In genomic region chr15:40331026-40331425, GRCh38 we compare ENCODE assay signal across 26 cellular contexts. TPM values are rescaled to one million over a fixed set of nuclear protein-coding genes. Genes with fewer than 3 reads are reported as not detected.
DNase-seq lines count a peak whose midpoint lies in the region; ATAC-seq, FAIRE-seq and TF ChIP-seq lines count a peak whose summit lies in the region.
"Had no signal": no experiment of that assay in that cellular context is flagged by ENCODE, and none has a peak within 500 bp of the region (broad histone marks: within the 10 kb centered on the region; RNA-seq: fewer than 3 reads in every experiment).

No MANE protein-coding gene starts in this region.

- H3K9me3 ChIP-seq in heart right ventricle, result no peaks in the 10 kb centered on the region
- no peaks in the 10 kb centered on the region for H3K9me3 ChIP-seq in endothelial cell of umbilical vein (replicated peaks; ENCODE audit: control insufficient read depth, insufficient read depth, low read length)
- H3K9me3 ChIP-seq: A549, colonic mucosa, mucosa of descending colon, testis had no signal

- no peaks in the 10 kb centered on the region for H3K27me3 Mint-ChIP-seq in osteocyte (ENCODE audit: unreplicated experiment)
- no peaks in the 10 kb centered on the region for H3K27me3 Mint-ChIP-seq in activated T-cell treated with anti-CD3 and anti-CD28 coated beads, Interleukin-2, amount 50 U/mL, for 4 hours (ENCODE audit: low read depth)
- H3K27me3 Mint-ChIP-seq: activated naive CD4-positive, alpha-beta T cell treated with anti-CD3 and anti-CD28 coated beads, Interleukin-2, amount 50 U/mL, for 24 hours; activated T-cell treated with anti-CD3 and anti-CD28 coated beads, Interleukin-2, amount 50 U/mL, for 24 hours had no signal

- BruUV-seq in endothelial cell of umbilical vein (replicated peaks; lab: Mats Ljungman, UMichigan), result no TSS peak

- H3K27ac ChIP-seq in heart right ventricle, result peak overlapping the region in 9 of 10 donors; percentile 45 to 99 (median 68)
- no peak overlapping the region for H3K27ac ChIP-seq in endothelial cell of umbilical vein (ENCODE audit: insufficient read depth, low read depth, low read length)
- H3K27ac ChIP-seq: A549, C4-2B, colonic mucosa, testis had no signal

- 91 to 92% methylated on average over 7 of the region's 7 CpGs for WGBS in heart right ventricle, 2 donors

- TF ChIP-seq CTCF in heart right ventricle (IDR thresholded peaks at IDR 0.05), result no peak
- no peak for TF ChIP-seq CTCF in endothelial cell of umbilical vein (IDR thresholded peaks at IDR 0.05; ENCODE audit: extremely low read depth in 1 of 2, insufficient read depth in 1 of 2, low read depth in 1 of 2, low read length in 2 of 2)
- no peak for TF ChIP-seq CTCF in osteocyte (IDR thresholded peaks at IDR 0.05)

- no peak for FAIRE-seq in endothelial cell of umbilical vein (lab: Jason Lieb, UNC)
- FAIRE-seq: A549, endometrium, HTR-8/SVneo had no signal

- no peaks in the 10 kb centered on the region for H3K9me1 ChIP-seq in endothelial cell of umbilical vein (replicated peaks; ENCODE audit: control insufficient read depth, extremely low read depth, insufficient read depth, low read length)

- H3K27me3 ChIP-seq in heart right ventricle (no peaks in the 10 kb centered on the region), endothelial cell of umbilical vein (ENCODE audit: control insufficient read depth in 2 of 2, insufficient read depth in 2 of 2, low read length in 2 of 2) (no peaks in the 10 kb centered on the region)
- H3K27me3 ChIP-seq: colonic mucosa, testis had no signal

- no peak for ATAC-seq in heart right ventricle
- no peak for ATAC-seq in activated T-cell treated with anti-CD3 and anti-CD28 coated beads, Interleukin-2, amount 50 U/mL, for 4 hours
- ATAC-seq: A549 had no signal

- H3K9ac ChIP-seq in endothelial cell of umbilical vein (replicated peaks; ENCODE audit: extremely low read depth, insufficient read depth, low read length), result no peak overlapping the region

- no peak overlapping the region for H2AFZ ChIP-seq in endothelial cell of umbilical vein (ENCODE audit: low read depth, low read length)

- peaks cover 4% of the 10 kb centered on the region for H3K36me3 Mint-ChIP-seq in osteocyte (ENCODE audit: unreplicated experiment)
- H3K36me3 Mint-ChIP-seq in activated T-cell treated with anti-CD3 and anti-CD28 coated beads, Interleukin-2, amount 50 U/mL, for 4 hours (ENCODE audit: insufficient read depth), result no peaks in the 10 kb centered on the region
- H3K36me3 Mint-ChIP-seq: activated naive CD4-positive, alpha-beta T cell treated with anti-CD3 and anti-CD28 coated beads, Interleukin-2, amount 50 U/mL, for 24 hours had no signal

- POLR2A ChIA-PET in endothelial cell of umbilical vein (lab: Charles Lee), result no interaction called here

- peak overlapping the region; percentile 92 for H3K27ac Mint-ChIP-seq in osteocyte (ENCODE audit: unreplicated experiment)
- H3K27ac Mint-ChIP-seq: activated CD4-positive, alpha-beta memory T cell treated with anti-CD3 and anti-CD28 coated beads, Interleukin-2, amount 10 ng/mL, durations not matched to agents 7 days and 5 days; activated naive CD4-positive, alpha-beta T cell treated with anti-CD3 and anti-CD28 coated beads, Interleukin-2, amount 50 U/mL, for 24 hours; activated T-cell treated with anti-CD3 and anti-CD28 coated beads, Interleukin-2, amount 50 U/mL, for 24 hours had no signal

- H3K9me3 Mint-ChIP-seq in osteocyte (ENCODE audit: unreplicated experiment), result no peaks in the 10 kb centered on the region
- H3K9me3 Mint-ChIP-seq in activated T-cell treated with anti-CD3 and anti-CD28 coated beads, Interleukin-2, amount 50 U/mL, for 4 hours, result no peaks in the 10 kb centered on the region
- H3K9me3 Mint-ChIP-seq: activated CD4-positive, alpha-beta memory T cell treated with anti-CD3 and anti-CD28 coated beads, Interleukin-2, amount 10 ng/mL, durations not matched to agents 7 days and 5 days; activated naive CD4-positive, alpha-beta T cell treated with anti-CD3 and anti-CD28 coated beads, Interleukin-2, amount 50 U/mL, for 24 hours; activated T-cell treated with anti-CD3 and anti-CD28 coated beads, Interleukin-2, amount 50 U/mL, for 24 hours had no signal

- H3K4me1 ChIP-seq in heart right ventricle (peaks cover 15 to 100% (median 82%) of the 10 kb centered on the region in 9 donors), endothelial cell of umbilical vein (ENCODE audit: control insufficient read depth, extremely low read depth, insufficient read depth, low read length) (peaks cover 55% of the 10 kb centered on the region)
- H3K4me1 ChIP-seq: A549 had no signal

- H3K4me3 Mint-ChIP-seq in osteocyte (ENCODE audit: unreplicated experiment), result no peak overlapping the region
- H3K4me3 Mint-ChIP-seq in activated T-cell treated with anti-CD3 and anti-CD28 coated beads, Interleukin-2, amount 50 U/mL, for 4 hours, result no peak overlapping the region
- H3K4me3 Mint-ChIP-seq: activated CD4-positive, alpha-beta memory T cell treated with anti-CD3 and anti-CD28 coated beads, Interleukin-2, amount 10 ng/mL, durations not matched to agents 7 days and 5 days; activated naive CD4-positive, alpha-beta T cell treated with anti-CD3 and anti-CD28 coated beads, Interleukin-2, amount 50 U/mL, for 24 hours; activated T-cell treated with anti-CD3 and anti-CD28 coated beads, Interleukin-2, amount 50 U/mL, for 24 hours had no signal

- CTCF ChIA-PET in endothelial cell of umbilical vein (lab: Charles Lee), result interaction anchor here (1.2 to 2.2 kb wide), 2 partner anchors 9 kb away, joined by 3 to 11 read pairs; no protein-coding TSS in a partner anchor

- intact Hi-C loops in heart right ventricle (cut with DNase I), result no loop called here
- intact Hi-C loops in cardiac septum (cut with DNase I), result no loop called here
- intact Hi-C loops in endothelial cell of umbilical vein (cut with micrococcal nuclease), result no loop called here

- H4K20me1 ChIP-seq in endothelial cell of umbilical vein (replicated peaks; ENCODE audit: control insufficient read depth, extremely low read depth, insufficient read depth, low read length), result no peaks in the 10 kb centered on the region

- no peak for TF ChIP-seq POLR2A in endothelial cell of umbilical vein (IDR thresholded peaks at IDR 0.05; ENCODE audit: low read depth, low read length)

- H3K79me2 ChIP-seq in endothelial cell of umbilical vein (ENCODE audit: control insufficient read depth, insufficient read depth, low read length), result peaks cover 2% of the 10 kb centered on the region

- H3K4me1 Mint-ChIP-seq in osteocyte (ENCODE audit: unreplicated experiment), result peaks cover 85% of the 10 kb centered on the region
- peaks cover 10% of the 10 kb centered on the region for H3K4me1 Mint-ChIP-seq in activated T-cell treated with anti-CD3 and anti-CD28 coated beads, Interleukin-2, amount 50 U/mL, for 4 hours (ENCODE audit: low read depth)

- dilution Hi-C loops in endothelial cell of umbilical vein (cut with MboI; ENCODE audit: extremely low pct_ligation_motif_present, low sequenced_read_pairs), result no loop called here

- H3K4me2 ChIP-seq in endothelial cell of umbilical vein (ENCODE audit: insufficient read depth, low read length), result no peak overlapping the region
- H3K4me2 ChIP-seq: A549 had no signal

- H3K4me3 ChIP-seq in heart right ventricle (no peak overlapping the region), endothelial cell of umbilical vein (replicated peaks in 1 of 3; ENCODE audit: insufficient read depth in 1 of 3, low read depth in 1 of 3, low read length in 3 of 3) (no peak overlapping the region)
- H3K4me3 ChIP-seq: A549, colonic mucosa, mucosa of descending colon, testis had no signal

- no peak for DNase-seq in heart right ventricle
- DNase-seq in cardiac septum (ENCODE audit: low spot score), result no peak
- DNase-seq in endothelial cell of umbilical vein (ENCODE audit: low read depth, low spot score), result no peak
- no peak for DNase-seq in osteocyte (ENCODE audit: extremely low spot score, unreplicated experiment)
- DNase-seq in NCI-H187 treated with DMSO at 0.1 percent for 48 hours (lab: John Stamatoyannopoulos, UW), result no peak
- no peak for DNase-seq in NK-92 (lab: John Stamatoyannopoulos, UW; ENCODE audit: unreplicated experiment)
- DNase-seq in NAMALWA (ENCODE audit: low spot score), result no peak
- no peak for DNase-seq in activated T-cell treated with anti-CD3 and anti-CD28 coated beads, Interleukin-2, amount 50 U/mL, for 4 hours
- DNase-seq: activated CD4-positive, alpha-beta memory T cell treated with anti-CD3 and anti-CD28 coated beads, Interleukin-2, amount 10 ng/mL, durations not matched to agents 7 days and 5 days; activated CD4-positive, CD25-positive, alpha-beta regulatory T cell; activated T-cell treated with anti-CD3 and anti-CD28 coated beads, Interleukin-2, amount 50 U/mL, for 24 hours; colonic mucosa; DMS 273 treated with DMSO at 0.1 percent for 48 hours; H7; NCI-H1436 treated with DMSO at 0.1 percent for 48 hours; retina had no signal

- H3K36me3 ChIP-seq in heart right ventricle, result peaks cover 0 to 13% (median 0%) of the 10 kb centered on the region in 9 donors
- H3K36me3 ChIP-seq in endothelial cell of umbilical vein (ENCODE audit: control insufficient read depth in 2 of 2, extremely low read depth in 1 of 2, insufficient read depth in 2 of 2, low read length in 2 of 2), result peaks cover 0 to 4% of the 10 kb centered on the region in 2 experiments
- H3K36me3 ChIP-seq: colonic mucosa had no signal

RNA-seq across cellular contexts. Expression of gene INAFM2, which starts 7.5 kb away (rescaled TPM):
- total RNA-seq in heart right ventricle, result 10 to 100 TPM; 32.5 to 63.9 (median 40.9) TPM
- polyA plus RNA-seq in heart right ventricle, result 10 to 100 TPM; 19.8 to 56.1 TPM
- total RNA-seq in cardiac septum, result 40.0 TPM
- 23.6 and 24.1 TPM in 2 replicates for total RNA-seq in endothelial cell of umbilical vein
- polyA plus RNA-seq in endothelial cell of umbilical vein, result 9.4 and 10.4 TPM in 2 replicates
- 11.7 and 14.2 TPM in 2 replicates for polyA plus RNA-seq in endothelial cell of umbilical vein (2011; cell fraction: cytosol; rRNA removed)
- 11.1 and 12.5 TPM in 2 replicates for polyA plus RNA-seq in endothelial cell of umbilical vein (2011; cell fraction: nucleus; rRNA removed)
- polyA plus RNA-seq in endothelial cell of umbilical vein (2012), result 11.4 and 13.4 TPM in 2 replicates
- 10.0 and 13.4 TPM in 2 replicates for polyA minus RNA-seq in endothelial cell of umbilical vein
- 3.3 TPM for polyA minus RNA-seq in endothelial cell of umbilical vein (2011; cell fraction: cytosol; rRNA and poly(A)+ RNA removed)
- 5.5 and 6.1 TPM in 2 replicates for polyA minus RNA-seq in endothelial cell of umbilical vein (2011; cell fraction: nucleus; rRNA and poly(A)+ RNA removed)
- total RNA-seq in osteocyte, result 69.0 and 70.3 TPM in 2 replicates
- total RNA-seq in activated T-cell treated with anti-CD3 and anti-CD28 coated beads, Interleukin-2, amount 50 U/mL, for 4 hours, result 10 to 100 TPM; 11.4 to 13.3 (median 13.3) TPM

RNA-seq across cellular contexts. Expression of gene CCDC9B, which starts 9.7 kb away (rescaled TPM):
- 100 to 1,000 TPM; 113 to 190 (median 151) TPM for total RNA-seq in heart right ventricle
- polyA plus RNA-seq in heart right ventricle, result 10 to 100 TPM; 13.0 to 97.4 TPM
- 178 TPM for total RNA-seq in cardiac septum
- 46.0 and 47.3 TPM in 2 replicates for total RNA-seq in endothelial cell of umbilical vein
- polyA plus RNA-seq in endothelial cell of umbilical vein, result 4.8 and 7.6 TPM in 2 replicates
- 6.1 and 7.0 TPM in 2 replicates for polyA plus RNA-seq in endothelial cell of umbilical vein (2011; cell fraction: cytosol; rRNA removed)
- 65.5 and 69.4 TPM in 2 replicates for polyA plus RNA-seq in endothelial cell of umbilical vein (2011; cell fraction: nucleus; rRNA removed)
- 32.0 and 33.5 TPM in 2 replicates for polyA plus RNA-seq in endothelial cell of umbilical vein (2012)
- polyA minus RNA-seq in endothelial cell of umbilical vein, result 24.9 and 26.7 TPM in 2 replicates
- 1.3 TPM for polyA minus RNA-seq in endothelial cell of umbilical vein (2011; cell fraction: cytosol; rRNA and poly(A)+ RNA removed)
- 28.5 and 32.2 TPM in 2 replicates for polyA minus RNA-seq in endothelial cell of umbilical vein (2011; cell fraction: nucleus; rRNA and poly(A)+ RNA removed)
- total RNA-seq in osteocyte, result 18.0 and 21.6 TPM in 2 replicates
- under 1 TPM; 0.13 to 0.30 (median 0.25) TPM for total RNA-seq in activated T-cell treated with anti-CD3 and anti-CD28 coated beads, Interleukin-2, amount 50 U/mL, for 4 hours

RNA-seq across cellular contexts. Expression of gene PHGR1, which starts 19.8 kb away (rescaled TPM):
- total RNA-seq in heart right ventricle (not detected), cardiac septum (not detected), endothelial cell of umbilical vein (not detected in 2 replicates), osteocyte (not detected in 2 replicates)
- polyA plus RNA-seq in heart right ventricle (not detected), endothelial cell of umbilical vein (not detected in 2 replicates)
- polyA plus RNA-seq in endothelial cell of umbilical vein (2011; cell fraction: cytosol; rRNA removed), result not detected in 2 replicates
- not detected in 2 replicates for polyA plus RNA-seq in endothelial cell of umbilical vein (2011; cell fraction: nucleus; rRNA removed)
- not detected in 2 replicates for polyA plus RNA-seq in endothelial cell of umbilical vein (2012)
- polyA minus RNA-seq in endothelial cell of umbilical vein, result not detected in 2 replicates
- polyA minus RNA-seq in endothelial cell of umbilical vein (2011; cell fraction: cytosol; rRNA and poly(A)+ RNA removed), result not detected
- not detected in 2 replicates for polyA minus RNA-seq in endothelial cell of umbilical vein (2011; cell fraction: nucleus; rRNA and poly(A)+ RNA removed)
- under 1 TPM in 1 of 3 donors, not detected in 2; 0.54 TPM for total RNA-seq in activated T-cell treated with anti-CD3 and anti-CD28 coated beads, Interleukin-2, amount 50 U/mL, for 4 hours
- total RNA-seq: activated CD4-positive, alpha-beta memory T cell treated with anti-CD3 and anti-CD28 coated beads, Interleukin-2, amount 10 ng/mL, durations not matched to agents 7 days and 5 days; G401; H7; kidney epithelial cell; OCI-LY7; testis had no signal
- polyA plus RNA-seq: A549 had no signal

RNA-seq across cellular contexts. Expression of gene PLCB2, which starts 23.3 kb away (rescaled TPM):
- total RNA-seq in heart right ventricle, result 10 to 100 TPM in 2 of 10 donors, 1 to 10 TPM in 8; 1.2 to 24.4 (median 4.9) TPM
- polyA plus RNA-seq in heart right ventricle, result 10 to 100 TPM in 1 of 2 donors, 1 to 10 TPM in 1; 4.2 to 14.6 TPM
- 4.6 TPM for total RNA-seq in cardiac septum
- total RNA-seq in endothelial cell of umbilical vein, result 1.5 and 4.3 TPM in 2 replicates
- polyA plus RNA-seq in endothelial cell of umbilical vein, result 1.6 and 1.9 TPM in 2 replicates
- polyA plus RNA-seq in endothelial cell of umbilical vein (2011; cell fraction: cytosol; rRNA removed), result 1.2 TPM in 2 replicates
- 6.7 and 10.9 TPM in 2 replicates for polyA plus RNA-seq in endothelial cell of umbilical vein (2011; cell fraction: nucleus; rRNA removed)
- polyA plus RNA-seq in endothelial cell of umbilical vein (2012), result 1.8 and 3.1 TPM in 2 replicates
- 1.2 and 1.6 TPM in 2 replicates for polyA minus RNA-seq in endothelial cell of umbilical vein
- 4.4 TPM for polyA minus RNA-seq in endothelial cell of umbilical vein (2011; cell fraction: cytosol; rRNA and poly(A)+ RNA removed)
- polyA minus RNA-seq in endothelial cell of umbilical vein (2011; cell fraction: nucleus; rRNA and poly(A)+ RNA removed), result 2.0 and 2.4 TPM in 2 replicates
- total RNA-seq in osteocyte, result 0.40 and 1.2 TPM in 2 replicates
- total RNA-seq in activated T-cell treated with anti-CD3 and anti-CD28 coated beads, Interleukin-2, amount 50 U/mL, for 4 hours, result 10 to 100 TPM; 41.7 to 50.3 (median 48.6) TPM

RNA-seq across cellular contexts. Expression of gene DISP2, which starts 27.0 kb away (rescaled TPM):
- total RNA-seq in heart right ventricle, result 1 to 10 TPM in 2 of 10 donors, under 1 TPM in 8; 0.08 to 1.3 (median 0.71) TPM
- polyA plus RNA-seq in heart right ventricle, result 1 to 10 TPM in 1 of 2 donors, under 1 TPM in 1; 0.16 to 2.7 TPM
- total RNA-seq in cardiac septum, result 1.2 TPM
- total RNA-seq in endothelial cell of umbilical vein, result 0.65 and 1.2 TPM in 2 replicates
- 0.10 and 0.24 TPM in 2 replicates for polyA plus RNA-seq in endothelial cell of umbilical vein
- 0.05 and 0.13 TPM in 2 replicates for polyA plus RNA-seq in endothelial cell of umbilical vein (2011; cell fraction: cytosol; rRNA removed)
- 0.05 and 0.10 TPM in 2 replicates for polyA plus RNA-seq in endothelial cell of umbilical vein (2011; cell fraction: nucleus; rRNA removed)
- 0.13 and 0.65 TPM in 2 replicates for polyA plus RNA-seq in endothelial cell of umbilical vein (2012)
- polyA minus RNA-seq in endothelial cell of umbilical vein, result 0.06 and 0.73 TPM in 2 replicates
- polyA minus RNA-seq in endothelial cell of umbilical vein (2011; cell fraction: cytosol; rRNA and poly(A)+ RNA removed), result 0.10 TPM
- polyA minus RNA-seq in endothelial cell of umbilical vein (2011; cell fraction: nucleus; rRNA and poly(A)+ RNA removed), result 0.05 TPM in 2 replicates
- total RNA-seq in osteocyte, result 1.4 and 1.5 TPM in 2 replicates
- under 1 TPM; 0.03 to 0.26 (median 0.08) TPM for total RNA-seq in activated T-cell treated with anti-CD3 and anti-CD28 coated beads, Interleukin-2, amount 50 U/mL, for 4 hours

Comparison
In these comparisons a context has a peak if more than half of its experiments do, and no peak if none do; other contexts are left out.
1. RNA of gene CCDC9B, which starts 9.7 kb away (total RNA-seq): 178 TPM in cardiac septum (single experiment), 113 to 190 TPM in heart right ventricle, 46.0 to 47.3 TPM in endothelial cell of umbilical vein and 18.0 to 21.6 TPM in osteocyte; 0.13 to 0.30 TPM in activated T-cell treated with anti-CD3 and anti-CD28 coated beads, Interleukin-2, amount 50 U/mL, for 4 hours; every median in the first group is over 10 times any median in the second.